Comparison of ENCODE assay signal across 23 cellular contexts in the genomic region with DNA sequence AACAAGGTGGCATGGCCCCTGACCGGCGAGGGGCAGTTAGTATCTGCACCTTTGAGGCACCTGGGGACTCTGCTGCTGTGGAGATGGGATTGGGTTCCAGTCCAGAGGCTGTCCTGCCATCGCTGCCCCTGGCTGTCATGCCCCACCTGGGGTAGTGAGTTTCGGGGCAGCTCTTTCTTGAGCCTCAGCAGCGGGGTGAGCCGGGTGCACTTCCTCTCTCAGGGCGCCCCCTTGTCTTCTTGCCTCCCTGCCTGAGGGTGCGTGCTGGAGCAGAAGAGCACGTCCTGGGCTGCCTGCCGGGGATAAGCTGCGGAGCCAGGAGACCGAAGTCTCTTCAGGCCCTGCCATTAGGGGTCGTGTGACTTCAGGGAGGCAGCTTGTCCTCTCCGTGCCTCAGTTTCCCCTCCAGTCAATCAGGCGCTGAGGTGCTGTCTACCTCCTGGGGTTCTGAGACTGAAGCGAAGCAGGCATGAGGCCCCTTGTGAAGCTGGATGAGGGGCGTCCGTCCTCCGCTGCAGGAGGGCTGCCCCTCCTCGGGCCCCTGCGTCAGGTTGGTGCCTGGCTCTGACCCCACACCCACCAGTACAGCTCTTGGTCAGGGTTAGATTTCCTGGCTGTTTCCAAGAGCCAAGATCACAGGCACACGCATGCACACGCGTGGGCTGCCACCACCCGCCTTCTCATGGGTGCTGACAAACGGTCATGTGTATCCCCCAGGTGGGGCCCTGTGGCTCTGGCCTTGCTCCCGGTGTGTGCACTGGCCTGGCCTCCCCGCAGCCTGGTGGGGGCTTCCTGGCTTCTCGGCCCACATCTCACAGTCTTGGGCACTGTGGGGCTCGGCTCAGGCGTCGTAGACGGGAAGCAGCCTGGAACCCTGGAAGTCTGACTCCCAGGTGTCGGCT. TPM values are rescaled to one million over a fixed set of nuclear protein-coding genes. Genes with fewer than 3 reads are reported as not detected.
DNase-seq lines count a peak whose midpoint lies in the region; ATAC-seq, FAIRE-seq and TF ChIP-seq lines count a peak whose summit lies in the region.
"Had no signal": no experiment of that assay in that cellular context is flagged by ENCODE, and none has a peak within 500 bp of the region (broad histone marks: within the 10 kb centered on the region; RNA-seq: fewer than 3 reads in every experiment).

No MANE protein-coding gene starts in this region.

- H3K4me1 Mint-ChIP-seq in H9: peaks cover 6 to 9% of the 10 kb centered on the region in 2 experiments; a peak in 3 of 4 replicates

- no peak overlapping the region for H3K56ac ChIP-seq in H9 (ENCODE audit: insufficient read length, low read depth, low read length)

- peaks cover 12% of the 10 kb centered on the region for H3K79me1 ChIP-seq in H9 (ENCODE audit: insufficient read depth, low read depth, low read length, poor library complexity, severe bottlenecking)

- H4K5ac ChIP-seq in H9 (ENCODE audit: insufficient read length, low read depth, low read length): no peak overlapping the region

- H2BK120ac ChIP-seq in H9 (ENCODE audit: low read depth, low read length, poor library complexity, severe bottlenecking): no peak overlapping the region

- intact Hi-C loops in left ventricle myocardium inferior (cut with micrococcal nuclease) (no loop called here), left cardiac atrium (cut with DNase I) (loop anchor here in 1 of 2 donors (10.0 kb wide), 1 partner anchor 138 kb away; no protein-coding TSS in a partner anchor), kidney (cut with DNase I) (loop anchor here (10.0 kb wide), 1 partner anchor 138 kb away; no protein-coding TSS in a partner anchor), upper lobe of right lung (cut with DNase I) (no loop called here)

- H3K4me2 ChIP-seq in H9 (ENCODE audit: insufficient read depth, insufficient read length, low read length): no peak overlapping the region
- H3K4me2 ChIP-seq: GM23338 had no signal

- H2BK20ac ChIP-seq in H9 (ENCODE audit: low read depth, low read length, poor library complexity, severe bottlenecking): peak overlapping the region; percentile 29

- no peak overlapping the region for H3K4me3 ChIP-seq in left ventricle myocardium inferior
- no peak overlapping the region for H3K4me3 ChIP-seq in kidney (ENCODE audit: low read length in 2 of 2)
- no peak overlapping the region for H3K4me3 ChIP-seq in upper lobe of right lung
- H3K4me3 ChIP-seq: GM23338, MG63, SJSA1 had no signal

- H3K23me2 ChIP-seq in H9 (ENCODE audit: insufficient read length, low read depth, low read length, poor library complexity, severe bottlenecking): no peaks in the 10 kb centered on the region

- no peaks in the 10 kb centered on the region for H3K36me3 Mint-ChIP-seq in H9 (ENCODE audit: insufficient read depth in 1 of 3, low read depth in 3 of 3)

- no peak overlapping the region for H3T11ph ChIP-seq in H9 (ENCODE audit: low read length)

- no peak overlapping the region for H2AFZ ChIP-seq in H9 (ENCODE audit: low read length)
- H2AFZ ChIP-seq: GM23338 had no signal

- no peak overlapping the region for H2BK15ac ChIP-seq in H9 (ENCODE audit: low read depth, low read length)

- H3K9ac ChIP-seq in H9 (ENCODE audit: extremely low read depth, insufficient read length, low read length) (no peak overlapping the region), kidney (ENCODE audit: low read length in 2 of 2) (no peak overlapping the region)

- ATAC-seq in left cardiac atrium: no peak
- no peak for ATAC-seq in upper lobe of right lung
- ATAC-seq: GM23338, HCT116 had no signal

- H3K27me3 ChIP-seq in left ventricle myocardium inferior (ENCODE audit: low read depth) (no peaks in the 10 kb centered on the region), H9 (ENCODE audit: insufficient read depth, low read length) (no peaks in the 10 kb centered on the region), upper lobe of right lung (no peaks in the 10 kb centered on the region)
- H3K27me3 ChIP-seq: MG63, SJSA1 had no signal

- no CpG with 5 or more reads among the region's 34 CpGs for WGBS in H9 (ENCODE audit: extremely low coverage, insufficient read length, low lambda C conversion rate)

- H3K27ac Mint-ChIP-seq in H9: no peak overlapping the region
- H3K27ac Mint-ChIP-seq: CD4-positive, alpha-beta T cell; GM23338 had no signal

- FAIRE-seq in kidney (lab: Jason Lieb, UNC): no peak

- no peak overlapping the region for H3K18ac ChIP-seq in H9 (ENCODE audit: insufficient read length, low read depth, low read length)

- H4K91ac ChIP-seq in H9 (ENCODE audit: insufficient read length, low read depth, low read length): no peak overlapping the region

- no peak for DNase-seq in left ventricle myocardium inferior
- DNase-seq in left cardiac atrium: no peak
- no peak for DNase-seq in H9
- DNase-seq in kidney: peak; percentile 78
- DNase-seq in upper lobe of right lung: peak; percentile 60
- DNase-seq in cortex of kidney (lab: John Stamatoyannopoulos, UW): no peak
- DNase-seq in KBM-7: no peak
- DNase-seq in SW480 (ENCODE audit: low spot score): no peak
- DNase-seq: CD4-positive, alpha-beta T cell; DMS53; MG63; NCI-H1105 treated with DMSO at 0.1 percent for 48 hours; NCI-H146; NCI-H1930; NCI-H2107; NCI-H446; NCI-H524 treated with DMSO at 0.1 percent for 48 hours; NCI-H774; Right ventricle myocardium superior had no signal

- no peaks in the 10 kb centered on the region for H3K27me3 Mint-ChIP-seq in H9 (ENCODE audit: low read depth)

- H3K27ac ChIP-seq in left ventricle myocardium inferior (replicated peaks): peak overlapping the region; percentile 33
- H3K27ac ChIP-seq in H9 (ENCODE audit: insufficient read length, low read depth, low read length): no peak overlapping the region
- no peak overlapping the region for H3K27ac ChIP-seq in kidney (ENCODE audit: low read depth in 2 of 2, low read length in 2 of 2)
- H3K27ac ChIP-seq in upper lobe of right lung: no peak overlapping the region
- H3K27ac ChIP-seq: SJSA1 had no signal

- H3K4me1 ChIP-seq in left ventricle myocardium inferior: peaks cover 100% of the 10 kb centered on the region
- H3K4me1 ChIP-seq in H9 (ENCODE audit: insufficient read depth, low read length): no peaks in the 10 kb centered on the region
- H3K4me1 ChIP-seq in kidney (ENCODE audit: control insufficient read depth in 1 of 2, insufficient read depth in 1 of 2, low read depth in 1 of 2, low read length in 2 of 2): peaks cover 15 to 55% of the 10 kb centered on the region in 2 donors
- H3K4me1 ChIP-seq in upper lobe of right lung: peaks cover 50% of the 10 kb centered on the region

- no peak overlapping the region for H2AK5ac ChIP-seq in H9 (ENCODE audit: insufficient read length, low read length)

- no peaks in the 10 kb centered on the region for H3K9me3 ChIP-seq in left ventricle myocardium inferior (replicated peaks)
- no peaks in the 10 kb centered on the region for H3K9me3 ChIP-seq in H9 (ENCODE audit: control insufficient read depth, low read depth, low read length)
- no peaks in the 10 kb centered on the region for H3K9me3 ChIP-seq in kidney (ENCODE audit: control insufficient read depth in 1 of 2, low read length in 2 of 2)
- H3K9me3 ChIP-seq in upper lobe of right lung: no peaks in the 10 kb centered on the region
- H3K9me3 ChIP-seq: MG63, SJSA1 had no signal

- H4K8ac ChIP-seq in H9 (replicated peaks; ENCODE audit: insufficient read length, low read depth, low read length): no peak overlapping the region

- no peak overlapping the region for H3K4ac ChIP-seq in H9 (ENCODE audit: low read depth, low read length)

- in situ Hi-C loops in KBM-7 (cut with MboI; ENCODE audit: low pct_unique_long_range_greater_than_20kb, low sequenced_read_pairs): no loop called here

- H3K36me3 ChIP-seq in left ventricle myocardium inferior: no peaks in the 10 kb centered on the region
- H3K36me3 ChIP-seq in kidney (ENCODE audit: control insufficient read depth in 1 of 2, insufficient read depth in 2 of 2, low read length in 2 of 2): no peaks in the 10 kb centered on the region
- no peaks in the 10 kb centered on the region for H3K36me3 ChIP-seq in upper lobe of right lung
- H3K36me3 ChIP-seq: MG63 had no signal

- H3K9me3 Mint-ChIP-seq in H9: no peaks in the 10 kb centered on the region
- H3K9me3 Mint-ChIP-seq: CD4-positive, alpha-beta T cell; GM23338 had no signal

- TF ChIP-seq CTCF in left ventricle myocardium inferior (IDR thresholded peaks at IDR 0.05; ENCODE audit: borderline replicate concordance) (no peak), H9 (conservative IDR thresholded peaks at IDR 0.05) (no peak), kidney (IDR thresholded peaks at IDR 0.05; ENCODE audit: borderline replicate concordance, extremely low read depth, insufficient read depth) (no peak), upper lobe of right lung (IDR thresholded peaks at IDR 0.05) (no peak)

- H2BK5ac ChIP-seq in H9 (ENCODE audit: insufficient read length, low read length): no peak overlapping the region

- H4K20me1 ChIP-seq in H9 (ENCODE audit: control insufficient read depth, insufficient read depth, insufficient read length): peaks cover 12% of the 10 kb centered on the region

- H3K4me3 Mint-ChIP-seq in H9: no peak overlapping the region
- H3K4me3 Mint-ChIP-seq: CD4-positive, alpha-beta T cell; GM23338 had no signal

- H3K23ac ChIP-seq in H9 (ENCODE audit: insufficient read length, low read depth, low read length): no peak overlapping the region

- no peak overlapping the region; the same call in 1 of the 2 replicates for H3K14ac ChIP-seq in H9 (ENCODE audit: insufficient read depth, low read length)

- no peak overlapping the region for H2BK12ac ChIP-seq in H9 (ENCODE audit: insufficient read length, low read depth, low read length)

- peaks cover 23% of the 10 kb centered on the region; the same call in 1 of the 2 replicates for H3K79me2 ChIP-seq in H9 (ENCODE audit: insufficient read depth, low read length)

RNA-seq across cellular contexts. Expression of gene GNA11, which starts 8.3 kb away (rescaled TPM):
- total RNA-seq in left ventricle myocardium inferior (58.1 TPM), left cardiac atrium (10 to 100 TPM; 55.1 to 64.3 TPM), H9 (2021) (23.1 and 24.0 TPM in 2 replicates), kidney (69.4 TPM), upper lobe of right lung (66.3 TPM)
- 43.9 TPM for polyA plus RNA-seq in kidney (ENCODE audit: insufficient read depth, low read depth, low replicate concordance)

RNA-seq across cellular contexts. Expression of gene GNA15, which starts 33.3 kb away (rescaled TPM):
- total RNA-seq in left ventricle myocardium inferior (1.2 TPM), left cardiac atrium (1 to 10 TPM; 4.3 to 6.1 TPM), H9 (2021) (0.20 TPM in 1 of 2 replicates, not detected in the other), kidney (8.7 TPM), upper lobe of right lung (18.6 TPM)
- polyA plus RNA-seq in kidney (ENCODE audit: insufficient read depth, low read depth, low replicate concordance): 1.7 TPM
- total RNA-seq: Daoy had no signal

RNA-seq across cellular contexts. Expression of gene TLE5, which starts 40.2 kb away (rescaled TPM):
- total RNA-seq in left ventricle myocardium inferior: 799 TPM
- total RNA-seq in left cardiac atrium: 100 to 1,000 TPM; 698 to 715 TPM
- 218 and 221 TPM in 2 replicates for total RNA-seq in H9 (2021)
- 526 TPM for total RNA-seq in kidney
- 580 TPM for polyA plus RNA-seq in kidney (ENCODE audit: insufficient read depth, low read depth, low replicate concordance)
- total RNA-seq in upper lobe of right lung: 458 TPM

Comparison
In these comparisons a context has a peak if more than half of its experiments do, and no peak if none do; other contexts are left out.
1. DNase-seq: peak in kidney (single experiment) and upper lobe of right lung (single experiment); none in left ventricle myocardium inferior (single experiment), left cardiac atrium (single experiment), H9 (single experiment), cortex of kidney (single experiment), KBM-7 (single experiment) and SW480 (single experiment).